24 cellular contexts compared by ENCODE assay signal in genomic region chr1:223291796-223292195, GRCh38.
"Had no signal": no experiment of that assay in that cellular context is flagged by ENCODE, and none has a peak within 500 bp of the region (broad histone marks: within the 10 kb centered on the region; RNA-seq: fewer than 3 reads in every experiment).

No MANE protein-coding gene starts in this region.

- DNase-seq: stimulated activated CD4-positive, alpha-beta T cell treated with anti-CD3 and anti-CD28 coated beads, Interleukin-2, amount 100 ng/mL, for 48 hours; stimulated activated CD4-positive, alpha-beta T cell treated with anti-CD3 and anti-CD28 coated beads, Interleukin-4, amount 100 ng/mL, for 1 hour; stimulated activated CD4-positive, alpha-beta T cell treated with anti-CD3 and anti-CD28 coated beads, Interleukin-4, amount 100 ng/mL, for 24 hours; stimulated activated CD4-positive, alpha-beta T cell treated with anti-CD3 and anti-CD28 coated beads, Interleukin-4, amount 100 ng/mL, for 4 hours; stimulated activated CD8-positive, alpha-beta memory T cell treated with anti-CD3 and anti-CD28 coated beads, Interleukin-4, amount 100 ng/mL, for 48 hours; stimulated activated naive B cell treated with anti-CD40 and anti-IgM and Interleukin-4, amounts not matched to agents 10 μg/mL and 1 μg/mL and 100 μg/mL, for 72 hours; stimulated activated naive CD4-positive, alpha-beta T cell; stimulated activated naive CD4-positive, alpha-beta T cell treated with Interleukin-2 at 50 U/mL for 16 hours; stimulated activated naive CD8-positive, alpha-beta T cell treated with anti-CD3 and anti-CD28 coated beads, Interleukin-15, amount 100 ng/mL, for 72 hours; stimulated activated naive CD8-positive, alpha-beta T cell treated with anti-CD3 and anti-CD28 coated beads, Interleukin-15, Interleukin-2, amounts not matched to agents 100 U/mL and 50 U/mL, for 24 hours; stomach; substantia nigra; testis; thyroid gland; tibial artery; transverse colon; trophoblast cell; upper lobe of left lung; upper lobe of right lung; uterus had no signal

- H3K4me3 ChIP-seq: stomach, suprapubic skin, testis, thoracic aorta, thyroid gland, tibial artery, tibial nerve, transverse colon, upper lobe of left lung, upper lobe of right lung, uterus, vagina had no signal

- H3K27ac ChIP-seq: stomach, suprapubic skin, testis, thoracic aorta, thyroid gland, tibial artery, tibial nerve, transverse colon, upper lobe of left lung, upper lobe of right lung, uterus, vagina had no signal

- H3K9me3 ChIP-seq: stomach, suprapubic skin, testis, thoracic aorta, thyroid gland, tibial artery, tibial nerve, transverse colon, upper lobe of left lung, upper lobe of right lung, uterus, vagina had no signal

- H3K4me1 ChIP-seq: stomach, suprapubic skin, testis, thyroid gland, tibial artery, tibial nerve, transverse colon, upper lobe of left lung, upper lobe of right lung, uterus, vagina had no signal

- H3K36me3 ChIP-seq: stomach, suprapubic skin, thoracic aorta, thyroid gland, tibial artery, tibial nerve, transverse colon, upper lobe of left lung, upper lobe of right lung, uterus, vagina had no signal
